ENCODE assay signal across 17 cellular contexts in genomic region chr1:25442178-25442577, GRCh38. TPM values are rescaled to one million over a fixed set of nuclear protein-coding genes. Genes with fewer than 3 reads are reported as not detected.
DNase-seq lines count a peak whose midpoint lies in the region; ATAC-seq, FAIRE-seq and TF ChIP-seq lines count a peak whose summit lies in the region.
"Had no signal": no experiment of that assay in that cellular context is flagged by ENCODE, and none has a peak within 500 bp of the region (broad histone marks: within the 10 kb centered on the region; RNA-seq: fewer than 3 reads in every experiment).

No MANE protein-coding gene starts in this region.

- DNase-seq in H54 (ENCODE audit: insufficient read length, low spot score): no peak
- no peak for DNase-seq in Panc1 (ENCODE audit: low read depth, low spot score)
- DNase-seq in dermis microvascular lymphatic vessel endothelial cell (ENCODE audit: low read depth in 2 of 2): peak; percentile 88
- no peak for DNase-seq in omental fat pad (ENCODE audit: low spot score)
- no peak for DNase-seq in NCI-H526 treated with DMSO at 0.1 percent for 48 hours (lab: John Stamatoyannopoulos, UW)
- DNase-seq in stimulated activated naive CD8-positive, alpha-beta T cell treated with anti-CD3 and anti-CD28 coated beads, Interleukin-15, Interleukin-2, amounts not matched to agents 100 U/mL and 50 U/mL, for 24 hours: no peak
- DNase-seq in hypothalamus (lab: John Stamatoyannopoulos, UW): no peak
- DNase-seq: activated CD4-positive, alpha-beta T cell treated with anti-CD3 and anti-CD28 coated beads for 4 hours; CD4-positive, alpha-beta memory T cell; hippocampal formation; lower lobe of right lung; NCI-H1694 treated with DMSO at 0.1 percent for 48 hours; T-helper 1 cell had no signal

- FAIRE-seq in H54 (lab: Jason Lieb, UNC): peak; percentile 95
- FAIRE-seq: endometrium had no signal

- H3K9me3 ChIP-seq in Panc1 (ENCODE audit: control insufficient read depth, insufficient read depth, low read depth, low read length): no peaks in the 10 kb centered on the region
- H3K9me3 ChIP-seq: lower lobe of right lung, neutrophil, suprapubic skin had no signal

- ATAC-seq in Panc1 (no peak), omental fat pad (ENCODE audit: low FRiP score) (peak; percentile 48)
- ATAC-seq in stimulated activated naive CD8-positive, alpha-beta T cell treated with anti-CD3 and anti-CD28 coated beads, Interleukin-15, Interleukin-2, amounts not matched to agents 100 U/mL and 50 U/mL, for 24 hours: no peak
- ATAC-seq: lower lobe of right lung had no signal

- in situ Hi-C loops in Panc1 (cut with HindIII; ENCODE audit: low pct_unique_long_range_greater_than_20kb, low sequenced_read_pairs): no loop called here

- CTCF ChIA-PET in Panc1 (lab: Charles Lee): interaction anchor here (0.7 kb wide), 1 partner anchor 79 kb away, joined by 3 read pairs; no protein-coding TSS in a partner anchor

- no peak for TF ChIP-seq POLR2A in H54 (IDR thresholded peaks at IDR 0.05; ENCODE audit: low read depth, low read length)

- POLR2A ChIA-PET in Panc1 (lab: Charles Lee): no interaction called here

- H3K27ac ChIP-seq in Panc1 (ENCODE audit: low read length): no peak overlapping the region
- H3K27ac ChIP-seq: lower lobe of right lung, neutrophil, suprapubic skin had no signal

- TF ChIP-seq CTCF in Panc1 (IDR thresholded peaks at IDR 0.05) (0 out of 2 replicates have a peak, but pooled peaks have one; percentile 7), omental fat pad (IDR thresholded peaks at IDR 0.05) (no peak)

- no TSS peak for BruUV-seq in Panc1 (replicated peaks; lab: Mats Ljungman, UMichigan)

- H3K27me3 ChIP-seq in Panc1 (ENCODE audit: control insufficient read depth, insufficient read depth, low read length): no peaks in the 10 kb centered on the region
- H3K27me3 ChIP-seq: neutrophil, suprapubic skin had no signal

- H3K4me3 ChIP-seq in Panc1 (ENCODE audit: low read depth in 2 of 2, low read length in 2 of 2): no peak overlapping the region
- H3K4me3 ChIP-seq: lower lobe of right lung, suprapubic skin had no signal

- H3K36me3 ChIP-seq in Panc1 (ENCODE audit: control insufficient read depth, insufficient read depth, low read length): no peaks in the 10 kb centered on the region
- H3K36me3 ChIP-seq: suprapubic skin had no signal

- intact Hi-C loops in Panc1 (cut with micrococcal nuclease; ENCODE audit: unreplicated experiment): no loop called here

- no peaks in the 10 kb centered on the region for H3K4me1 ChIP-seq in Panc1 (ENCODE audit: control insufficient read depth, insufficient read depth, low read length)
- H3K4me1 ChIP-seq: lower lobe of right lung had no signal

RNA-seq across cellular contexts. Expression of gene MACO1, which starts 11.5 kb away (rescaled TPM):
- total RNA-seq in Panc1 (2021; ENCODE audit: unreplicated experiment): 16.5 TPM
- 13.2 TPM for polyA plus RNA-seq in Panc1 (2012; ENCODE audit: insufficient read length)
- 16.8 and 19.7 TPM in 2 replicates for total RNA-seq in dermis microvascular lymphatic vessel endothelial cell
- 10 to 100 TPM; 13.0 to 16.6 (median 15.7) TPM for total RNA-seq in omental fat pad

RNA-seq across cellular contexts. Expression of gene RHCE, which starts 21.6 kb away (rescaled TPM):
- total RNA-seq in Panc1 (2021; ENCODE audit: unreplicated experiment) (not detected), dermis microvascular lymphatic vessel endothelial cell (0.13 and 1.9 TPM in 2 replicates), omental fat pad (under 1 TPM in 1 of 4 donors, not detected in 3; 0.44 TPM)
- 2.1 TPM for polyA plus RNA-seq in Panc1 (2012; ENCODE audit: insufficient read length)
- total RNA-seq: activated T-helper 1 cell treated with anti-CD3 and anti-CD28 coated beads, Interleukin-12 subunit alpha, Interleukin-12 subunit beta, Interleukin-2, Interleukin-4 antibody, amounts not matched to agents 30 ng/mL and 10 ng/mL and 1 ng/mL, durations not matched to agents 14 hours and 24 hours and 36 hours; CD4-positive, alpha-beta memory T cell had no signal

Comparison
In these comparisons a context has a peak if more than half of its experiments do, and no peak if none do; other contexts are left out.
1. DNase-seq: peak in dermis microvascular lymphatic vessel endothelial cell (2 of 2); none in H54 (single experiment), Panc1 (single experiment), omental fat pad (single experiment), NCI-H526 treated with DMSO at 0.1 percent for 48 hours (single experiment), stimulated activated naive CD8-positive, alpha-beta T cell treated with anti-CD3 and anti-CD28 coated beads, Interleukin-15, Interleukin-2, amounts not matched to agents 100 U/mL and 50 U/mL, for 24 hours (single experiment) and hypothalamus (0 of 51).